ENCODE assay signal across 15 cellular contexts in genomic region chr18:5103693-5104092, GRCh38.
"Had no signal": no experiment of that assay in that cellular context is flagged by ENCODE, and none has a peak within 500 bp of the region (broad histone marks: within the 10 kb centered on the region; RNA-seq: fewer than 3 reads in every experiment).

No MANE protein-coding gene starts in this region.

- DNase-seq: cortex of kidney; effector CD8-positive, alpha-beta T cell; foreskin melanocyte; head of caudate nucleus; hippocampal formation; kidney glomerular epithelial cell; ovary; right cardiac atrium; small intestine; stimulated activated CD4-positive, alpha-beta T cell treated with anti-CD3 and anti-CD28 coated beads, Interleukin-12 subunit alpha, Interleukin-12 subunit beta, amount 100 ng/mL, for 4 hours; stimulated activated naive CD4-positive, alpha-beta T cell treated with Interleukin-2 at 50 U/mL for 16 hours had no signal

- H3K9me3 ChIP-seq: ovary, tibial nerve had no signal

- H3K9me3 Mint-ChIP-seq: naive thymus-derived CD8-positive, alpha-beta T cell had no signal

- H3K27ac ChIP-seq: dorsolateral prefrontal cortex, ovary, tibial nerve had no signal

- H3K27ac Mint-ChIP-seq: progenitor cell of endocrine pancreas had no signal

- H3K4me1 ChIP-seq: tibial nerve had no signal

- H3K27me3 ChIP-seq: ovary, tibial nerve had no signal

- H3K36me3 ChIP-seq: ovary, tibial nerve had no signal

- H3K4me3 Mint-ChIP-seq: naive thymus-derived CD8-positive, alpha-beta T cell had no signal

- H3K27me3 Mint-ChIP-seq: progenitor cell of endocrine pancreas had no signal

- ATAC-seq: right cardiac atrium had no signal

- H3K4me3 ChIP-seq: dorsolateral prefrontal cortex, ovary, tibial nerve had no signal
